In genomic region chr2:170972508-170973224, GRCh38 we compare ENCODE assay signal across 1 cellular context.
TF ChIP-seq lines count a peak whose summit lies in the region.

No MANE protein-coding gene starts in this region.

TF ChIP-seq in HepG2, 621 proteins besides CTCF, POLR2A, EP300 and RAD21:
- 0 out of 2 replicates have a peak, but pooled peaks have one; percentile 1 for TF ChIP-seq ARNTL (CRISPR knock-in tag; IDR thresholded peaks at IDR 0.05)
- TF ChIP-seq IRX3 (CRISPR knock-in tag; IDR thresholded peaks at IDR 0.05; ENCODE audit: borderline replicate concordance, low read depth), result no peak
- no peak for TF ChIP-seq SKIL (CRISPR knock-in tag; IDR thresholded peaks at IDR 0.05; ENCODE audit: borderline replicate concordance)
- peak; percentile 81; the same call in 1 of the 2 replicates for TF ChIP-seq ARID2 (CRISPR knock-in tag; IDR thresholded peaks at IDR 0.05; ENCODE audit: borderline replicate concordance)
- TF ChIP-seq ZC3H4 (CRISPR knock-in tag; IDR thresholded peaks at IDR 0.05; ENCODE audit: borderline replicate concordance), result 0 out of 2 replicates have a peak, but pooled peaks have one; percentile 24
- 0 out of 2 replicates have a peak, but pooled peaks have one; percentile 1 for TF ChIP-seq ZNF136 (CRISPR knock-in tag; IDR thresholded peaks at IDR 0.05; ENCODE audit: low read depth)
- TF ChIP-seq GMEB1 (CRISPR knock-in tag; IDR thresholded peaks at IDR 0.05; ENCODE audit: borderline replicate concordance), result no peak
- TF ChIP-seq KLF11 (CRISPR knock-in tag; IDR thresholded peaks at IDR 0.05), result 0 out of 2 replicates have a peak, but pooled peaks have one; percentile 47
- 0 out of 2 replicates have a peak, but pooled peaks have one; percentile 73 for TF ChIP-seq ZXDC (CRISPR knock-in tag; IDR thresholded peaks at IDR 0.05)
